29 cellular contexts compared by ENCODE assay signal in the genomic region with DNA sequence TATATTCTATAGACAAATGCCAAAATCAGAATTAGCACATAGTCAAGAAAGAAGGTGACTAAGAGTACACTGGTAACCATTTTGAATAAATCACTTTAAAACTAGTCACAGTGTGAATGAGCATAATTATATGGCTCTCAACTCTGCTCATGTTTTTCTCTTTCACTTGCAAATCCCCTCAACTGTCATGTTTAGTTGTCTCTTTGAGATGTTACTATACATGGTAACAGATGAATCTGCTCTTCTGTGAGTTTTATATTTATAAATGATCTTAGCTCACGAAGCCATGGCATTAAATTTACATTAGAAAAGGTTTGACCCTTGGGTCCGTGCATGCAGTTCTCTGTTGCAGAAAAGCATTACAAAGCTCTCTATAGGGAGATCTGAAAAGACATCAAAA. TPM values are rescaled to one million over a fixed set of nuclear protein-coding genes. Genes with fewer than 3 reads are reported as not detected.
"Had no signal": no experiment of that assay in that cellular context is flagged by ENCODE, and none has a peak within 500 bp of the region (broad histone marks: within the 10 kb centered on the region; RNA-seq: fewer than 3 reads in every experiment).

No MANE protein-coding gene starts in this region.

- H3K36me3 Mint-ChIP-seq: immature natural killer cell; memory B cell; mesothelial cell of epicardium; stimulated activated naive B cell treated with anti-CD40 and anti-IgM and Interleukin-4, amounts not matched to agents 10 μg/mL and 1 μg/mL and 100 μg/mL, for 72 hours had no signal

- H3K9me3 ChIP-seq: sigmoid colon, thoracic aorta had no signal

- H3K27me3 Mint-ChIP-seq: memory B cell; stimulated activated naive B cell treated with anti-CD40 and anti-IgM and Interleukin-4, amounts not matched to agents 10 μg/mL and 1 μg/mL and 100 μg/mL, for 72 hours; stimulated activated naive CD8-positive, alpha-beta T cell treated with anti-CD3 and anti-CD28 coated beads, Interleukin-15, amount 100 ng/mL, for 72 hours had no signal

- H3K27ac Mint-ChIP-seq: immature natural killer cell; memory B cell; mesothelial cell of epicardium; natural killer cell; stimulated activated naive B cell treated with anti-CD40 and anti-IgM and Interleukin-4, amounts not matched to agents 10 μg/mL and 1 μg/mL and 100 μg/mL, for 72 hours; stimulated activated naive CD8-positive, alpha-beta T cell treated with anti-CD3 and anti-CD28 coated beads, Interleukin-15, amount 100 ng/mL, for 72 hours had no signal

- H3K27ac ChIP-seq: dorsolateral prefrontal cortex, heart left ventricle, left ventricle myocardium inferior, lower lobe of right lung, sigmoid colon, skin epidermis, thoracic aorta, transverse colon had no signal

- H3K36me3 ChIP-seq: heart left ventricle, left ventricle myocardium inferior, lower lobe of right lung, sigmoid colon, thoracic aorta, transverse colon had no signal

- H3K4me1 ChIP-seq: heart left ventricle, left ventricle myocardium inferior, lower lobe of right lung, sigmoid colon, transverse colon had no signal

- H3K4me3 ChIP-seq: dorsolateral prefrontal cortex, heart left ventricle, left ventricle myocardium inferior, lower lobe of right lung, sigmoid colon, skin epidermis, thoracic aorta, transverse colon had no signal

- DNase-seq: cortex of kidney; dorsolateral prefrontal cortex; effector CD8-positive, alpha-beta T cell; heart left ventricle; hippocampal formation; immature natural killer cell; left cardiac atrium; left ventricle myocardium inferior; lower lobe of right lung; natural killer cell; posterior cingulate gyrus; sigmoid colon; stimulated activated CD4-positive, alpha-beta T cell treated with anti-CD3 and anti-CD28 coated beads, Interleukin-2, amount 100 ng/mL, for 24 hours; stimulated activated CD4-positive, alpha-beta T cell treated with anti-CD3 and anti-CD28 coated beads, Interleukin-4, amount 100 ng/mL, for 4 hours; stimulated activated naive B cell treated with anti-CD40 and anti-IgM and Interleukin-4, amounts not matched to agents 10 μg/mL and 1 μg/mL and 100 μg/mL, for 72 hours; stimulated activated naive CD8-positive, alpha-beta T cell treated with anti-CD3 and anti-CD28 coated beads, Interleukin-15, amount 100 ng/mL, for 72 hours; transverse colon had no signal

- ATAC-seq: esophagus mucosa; heart left ventricle; left cardiac atrium; lower lobe of right lung; natural killer cell; stimulated activated naive B cell treated with anti-CD40 and anti-IgM and Interleukin-4, amounts not matched to agents 10 μg/mL and 1 μg/mL and 100 μg/mL, for 72 hours; stimulated activated naive CD8-positive, alpha-beta T cell treated with anti-CD3 and anti-CD28 coated beads, Interleukin-15, amount 100 ng/mL, for 72 hours had no signal

- H3K27me3 ChIP-seq: dorsolateral prefrontal cortex, heart left ventricle, sigmoid colon, transverse colon had no signal

- H3K4me3 Mint-ChIP-seq: immature natural killer cell; memory B cell; mesothelial cell of epicardium; natural killer cell; stimulated activated naive B cell treated with anti-CD40 and anti-IgM and Interleukin-4, amounts not matched to agents 10 μg/mL and 1 μg/mL and 100 μg/mL, for 72 hours; stimulated activated naive CD8-positive, alpha-beta T cell treated with anti-CD3 and anti-CD28 coated beads, Interleukin-15, amount 100 ng/mL, for 72 hours had no signal

- H3K4me1 Mint-ChIP-seq: immature natural killer cell; memory B cell; mesothelial cell of epicardium; natural killer cell; stimulated activated naive B cell treated with anti-CD40 and anti-IgM and Interleukin-4, amounts not matched to agents 10 μg/mL and 1 μg/mL and 100 μg/mL, for 72 hours; stimulated activated naive CD8-positive, alpha-beta T cell treated with anti-CD3 and anti-CD28 coated beads, Interleukin-15, amount 100 ng/mL, for 72 hours had no signal

RNA-seq across cellular contexts. Expression of a gene that starts 33.0 kb away (rescaled TPM):
- total RNA-seq: chondrocyte, esophagus mucosa, fibroblast of lung, glomerular endothelial cell, heart left ventricle, left cardiac atrium, left ventricle myocardium inferior, lower lobe of right lung, mucosa of gallbladder, natural killer cell, pulmonary artery endothelial cell, subcutaneous adipose tissue, transverse colon had no signal
- polyA plus RNA-seq: fibroblast of lung, heart left ventricle, immature natural killer cell, keratinocyte had no signal
